Comparison of ENCODE assay signal across 1 cellular context in genomic region chr22:38793721-38794466, GRCh38.
TF ChIP-seq lines count a peak whose summit lies in the region.

Gene DNAL4, minus strand, starts transcription at chr22:38794143. Its CDS starts 11,412 bp downstream, at chr22:38782731.

TF ChIP-seq in K562, 482 proteins besides CTCF, POLR2A, EP300 and RAD21 (continued from another document):
- no peak for TF ChIP-seq TSC22D4 (tag; IDR thresholded peaks at IDR 0.05)
- no peak for TF ChIP-seq ILF3 (IDR thresholded peaks at IDR 0.05; ENCODE audit: borderline replicate concordance)
- TF ChIP-seq RREB1 (CRISPR knock-in tag; IDR thresholded peaks at IDR 0.05), result no peak
- TF ChIP-seq MITF (IDR thresholded peaks at IDR 0.05), result no peak
- peak; percentile 27; the same call in 1 of the 2 replicates for TF ChIP-seq BHLHE40 (IDR thresholded peaks at IDR 0.05; ENCODE audit: low read length)
- TF ChIP-seq ZNF41 (CRISPR knock-in tag; conservative IDR thresholded peaks at IDR 0.05), result no peak
- no peak for TF ChIP-seq ZNF668 (CRISPR knock-in tag; IDR thresholded peaks at IDR 0.05)
- TF ChIP-seq, protein P1, sequence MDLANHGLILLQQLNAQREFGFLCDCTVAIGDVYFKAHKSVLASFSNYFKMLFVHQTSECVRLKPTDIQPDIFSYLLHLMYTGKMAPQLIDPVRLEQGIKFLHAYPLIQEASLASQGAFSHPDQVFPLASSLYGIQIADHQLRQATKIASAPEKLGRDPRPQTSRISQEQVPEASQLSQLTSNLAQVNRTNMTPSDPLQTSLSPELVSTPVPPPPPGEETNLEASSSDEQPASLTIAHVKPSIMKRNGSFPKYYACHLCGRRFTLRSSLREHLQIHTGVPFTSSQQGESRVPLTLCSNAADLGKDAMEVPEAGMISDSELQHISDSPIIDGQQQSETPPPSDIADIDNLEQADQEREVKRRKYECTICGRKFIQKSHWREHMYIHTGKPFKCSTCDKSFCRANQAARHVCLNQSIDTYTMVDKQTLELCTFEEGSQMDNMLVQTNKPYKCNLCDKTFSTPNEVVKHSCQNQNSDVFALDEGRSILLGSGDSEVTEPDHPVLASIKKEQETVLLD (IDR thresholded peaks at IDR 0.05), result no peak
- TF ChIP-seq NFRKB (IDR thresholded peaks at IDR 0.05; ENCODE audit: low read depth), result no peak
- peak; percentile 36 for TF ChIP-seq HMGN3 (IDR thresholded peaks at IDR 0.05; ENCODE audit: borderline replicate concordance, extremely low read depth, insufficient read length, low read depth, low read length)
- no peak for TF ChIP-seq SFPQ (IDR thresholded peaks at IDR 0.05; ENCODE audit: low read depth, low read length)
- no peak for TF ChIP-seq OTX1 (CRISPR knock-in tag; IDR thresholded peaks at IDR 0.05)
- peak; percentile 95 for TF ChIP-seq FOXJ2 (tag; IDR thresholded peaks at IDR 0.05)
- TF ChIP-seq HLTF (IDR thresholded peaks at IDR 0.05), result no peak
- TF ChIP-seq IRF2 (CRISPR knock-in tag; IDR thresholded peaks at IDR 0.05), result no peak
- TF ChIP-seq BMI1 (IDR thresholded peaks at IDR 0.05; ENCODE audit: low read length), result peak; percentile 61; the same call in 1 of the 2 replicates
- TF ChIP-seq ESRRB (CRISPR knock-in tag; IDR thresholded peaks at IDR 0.05; ENCODE audit: borderline replicate concordance), result no peak
- no peak for TF ChIP-seq ASH1L (IDR thresholded peaks at IDR 0.05; ENCODE audit: borderline replicate concordance, low read depth, partially characterized antibody)
- no peak for TF ChIP-seq ZNF655 (CRISPR knock-in tag; IDR thresholded peaks at IDR 0.05)
- no peak for TF ChIP-seq SNIP1 (IDR thresholded peaks at IDR 0.05; ENCODE audit: low read depth)
- TF ChIP-seq FUS (optimal IDR thresholded peaks at IDR 0.05; ENCODE audit: low read depth, low read length), result no peak
- no peak for TF ChIP-seq KDM5B (IDR thresholded peaks at IDR 0.05; ENCODE audit: insufficient replicate concordance, low read depth, low read length)
- peak; percentile 63 for TF ChIP-seq ZFX (CRISPR knock-in tag; IDR thresholded peaks at IDR 0.05)
- peak; percentile 45 to 53; a peak in 2 of 4 replicates for TF ChIP-seq NRF1 (conservative IDR thresholded peaks at IDR 0.05 in 1 of 2, IDR thresholded peaks at IDR 0.05 in 1 of 2)
- TF ChIP-seq, protein P2, sequence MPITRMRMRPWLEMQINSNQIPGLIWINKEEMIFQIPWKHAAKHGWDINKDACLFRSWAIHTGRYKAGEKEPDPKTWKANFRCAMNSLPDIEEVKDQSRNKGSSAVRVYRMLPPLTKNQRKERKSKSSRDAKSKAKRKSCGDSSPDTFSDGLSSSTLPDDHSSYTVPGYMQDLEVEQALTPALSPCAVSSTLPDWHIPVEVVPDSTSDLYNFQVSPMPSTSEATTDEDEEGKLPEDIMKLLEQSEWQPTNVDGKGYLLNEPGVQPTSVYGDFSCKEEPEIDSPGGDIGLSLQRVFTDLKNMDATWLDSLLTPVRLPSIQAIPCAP (CRISPR knock-in tag; IDR thresholded peaks at IDR 0.05; ENCODE audit: borderline replicate concordance), result no peak
- no peak for TF ChIP-seq MCM5 (IDR thresholded peaks at IDR 0.05; ENCODE audit: low read depth)
- TF ChIP-seq MXI1 (IDR thresholded peaks at IDR 0.05; ENCODE audit: low read depth, low read length), result no peak
- no peak for TF ChIP-seq ZNF583 (CRISPR knock-in tag; IDR thresholded peaks at IDR 0.05)
- TF ChIP-seq GABPB1 (CRISPR knock-in tag; IDR thresholded peaks at IDR 0.05), result peak; percentile 76
- TF ChIP-seq NR2C2 (CRISPR knock-in tag; IDR thresholded peaks at IDR 0.05), result no peak
- TF ChIP-seq NR2C2 (tag; IDR thresholded peaks at IDR 0.05), result peak; percentile 44; the same call in 1 of the 2 replicates
- peak in 1 of 2 experiments; percentile 80; a peak in 2 of 4 replicates for TF ChIP-seq ZNF639 (CRISPR knock-in tag; conservative IDR thresholded peaks at IDR 0.05 in 1 of 2, IDR thresholded peaks at IDR 0.05 in 1 of 2)
- TF ChIP-seq ZNF518B (CRISPR knock-in tag; IDR thresholded peaks at IDR 0.05), result no peak
- TF ChIP-seq LARP7 (IDR thresholded peaks at IDR 0.05), result no peak
- TF ChIP-seq ZNF316 (IDR thresholded peaks at IDR 0.05), result no peak
- TF ChIP-seq RBM39 (optimal IDR thresholded peaks at IDR 0.05; ENCODE audit: low read depth, low read length), result no peak
- TF ChIP-seq TGIF2 (CRISPR knock-in tag; IDR thresholded peaks at IDR 0.05), result no peak
- no peak for TF ChIP-seq DIDO1 (tag; IDR thresholded peaks at IDR 0.05; ENCODE audit: low read depth)
TF ChIP-seq in K562: peak in this region for 52.
